Comparison of ENCODE assay signal across 2 cellular contexts in genomic region chr9:137610944-137611343, GRCh38.
TF ChIP-seq lines count a peak whose summit lies in the region.

No MANE protein-coding gene starts in this region.

TF ChIP-seq in HCT116, 20 proteins besides CTCF, POLR2A, EP300 and RAD21:
- no peak for TF ChIP-seq FOSL1 (IDR thresholded peaks at IDR 0.05; ENCODE audit: low read depth)
- no peak for TF ChIP-seq CEBPB (IDR thresholded peaks at IDR 0.05; ENCODE audit: low read depth)
- no peak for TF ChIP-seq ATF3 (IDR thresholded peaks at IDR 0.05)
- no peak for TF ChIP-seq TCF7L2 (IDR thresholded peaks at IDR 0.05; ENCODE audit: borderline replicate concordance, extremely low read depth, insufficient read depth, insufficient read length)
- TF ChIP-seq ZFX (IDR thresholded peaks at IDR 0.05), result no peak

TF ChIP-seq in SK-N-SH, 30 proteins besides CTCF, POLR2A, EP300 and RAD21:
- TF ChIP-seq YY1 (IDR thresholded peaks at IDR 0.05; ENCODE audit: low read depth) (no peak), GABPA (IDR thresholded peaks at IDR 0.05; ENCODE audit: low read depth) (no peak), RCOR1 (IDR thresholded peaks at IDR 0.05; ENCODE audit: low read length) (no peak), GATA2 (CRISPR knock-in tag; IDR thresholded peaks at IDR 0.05) (no peak), JUND (IDR thresholded peaks at IDR 0.05) (no peak), MEF2A (IDR thresholded peaks at IDR 0.05; ENCODE audit: borderline replicate concordance, low read depth) (no peak), RFX5 (IDR thresholded peaks at IDR 0.05; ENCODE audit: low read length) (no peak)
- TF ChIP-seq, protein P1, sequence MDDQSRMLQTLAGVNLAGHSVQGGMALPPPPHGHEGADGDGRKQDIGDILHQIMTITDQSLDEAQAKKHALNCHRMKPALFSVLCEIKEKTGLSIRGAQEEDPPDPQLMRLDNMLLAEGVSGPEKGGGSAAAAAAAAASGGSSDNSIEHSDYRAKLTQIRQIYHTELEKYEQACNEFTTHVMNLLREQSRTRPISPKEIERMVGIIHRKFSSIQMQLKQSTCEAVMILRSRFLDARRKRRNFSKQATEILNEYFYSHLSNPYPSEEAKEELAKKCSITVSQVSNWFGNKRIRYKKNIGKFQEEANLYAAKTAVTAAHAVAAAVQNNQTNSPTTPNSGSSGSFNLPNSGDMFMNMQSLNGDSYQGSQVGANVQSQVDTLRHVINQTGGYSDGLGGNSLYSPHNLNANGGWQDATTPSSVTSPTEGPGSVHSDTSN (IDR thresholded peaks at IDR 0.05), result no peak
- TF ChIP-seq, protein P2, sequence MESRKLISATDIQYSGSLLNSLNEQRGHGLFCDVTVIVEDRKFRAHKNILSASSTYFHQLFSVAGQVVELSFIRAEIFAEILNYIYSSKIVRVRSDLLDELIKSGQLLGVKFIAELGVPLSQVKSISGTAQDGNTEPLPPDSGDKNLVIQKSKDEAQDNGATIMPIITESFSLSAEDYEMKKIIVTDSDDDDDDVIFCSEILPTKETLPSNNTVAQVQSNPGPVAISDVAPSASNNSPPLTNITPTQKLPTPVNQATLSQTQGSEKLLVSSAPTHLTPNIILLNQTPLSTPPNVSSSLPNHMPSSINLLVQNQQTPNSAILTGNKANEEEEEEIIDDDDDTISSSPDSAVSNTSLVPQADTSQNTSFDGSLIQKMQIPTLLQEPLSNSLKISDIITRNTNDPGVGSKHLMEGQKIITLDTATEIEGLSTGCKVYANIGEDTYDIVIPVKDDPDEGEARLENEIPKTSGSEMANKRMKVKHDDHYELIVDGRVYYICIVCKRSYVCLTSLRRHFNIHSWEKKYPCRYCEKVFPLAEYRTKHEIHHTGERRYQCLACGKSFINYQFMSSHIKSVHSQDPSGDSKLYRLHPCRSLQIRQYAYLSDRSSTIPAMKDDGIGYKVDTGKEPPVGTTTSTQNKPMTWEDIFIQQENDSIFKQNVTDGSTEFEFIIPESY (IDR thresholded peaks at IDR 0.05; ENCODE audit: borderline replicate concordance, low read depth), result no peak
